Comparison of ENCODE assay signal across 16 cellular contexts in genomic region chr16:5776876-5777275, GRCh38.
A peak's percentile ranks its signal among the peaks of the same experiment; 100 is the strongest.
DNase-seq lines count a peak whose midpoint lies in the region; ATAC-seq and TF ChIP-seq lines count a peak whose summit lies in the region.
"Had no signal": no experiment of that assay in that cellular context is flagged by ENCODE, and none has a peak within 500 bp of the region (broad histone marks: within the 10 kb centered on the region; RNA-seq: fewer than 3 reads in every experiment).

No MANE protein-coding gene starts in this region.

- POLR2A ChIA-PET in SK-N-SH (lab: Yijun Ruan, JAX): no interaction called here

- H3K9me3 Mint-ChIP-seq in stimulated activated memory B cell treated with anti-CD40 and anti-IgM and Interleukin-4, amounts not matched to agents 10 μg/mL and 1 μg/mL and 100 μg/mL, for 72 hours: peaks cover 10% of the 10 kb centered on the region

- H3K27ac ChIP-seq in SK-N-SH (ENCODE audit: low read depth in 2 of 2, low read length in 1 of 2): no peak overlapping the region
- H3K27ac ChIP-seq: 22Rv1, GM23248 had no signal

- no peaks in the 10 kb centered on the region for H4K20me1 ChIP-seq in SK-N-SH (ENCODE audit: insufficient read depth)

- WGBS in SK-N-SH (ENCODE audit: low lambda C conversion rate): 14% methylated on average over 2 of the region's 2 CpGs

- H3K9me2 ChIP-seq in SK-N-SH: no peaks in the 10 kb centered on the region

- CTCF ChIA-PET in SK-N-SH (lab: Yijun Ruan, JAX): no interaction called here

- H3K36me3 ChIP-seq in SK-N-SH (replicated peaks in 1 of 2; ENCODE audit: control insufficient read depth in 1 of 2, insufficient read depth in 2 of 2, low read length in 1 of 2): no peaks in the 10 kb centered on the region

- DNase-seq in SK-N-SH: no peak
- DNase-seq in RPMI7951 (ENCODE audit: low read depth): peak; percentile 11
- peak; percentile 11 for DNase-seq in astrocyte of the hippocampus (ENCODE audit: low read depth, low spot score)
- DNase-seq in renal cortical epithelial cell (ENCODE audit: low read depth): peak; percentile 9
- DNase-seq in stimulated activated naive CD8-positive, alpha-beta T cell treated with anti-CD3 and anti-CD28 coated beads, Interleukin-15, Interleukin-2, amounts not matched to agents 100 U/mL and 50 U/mL, for 24 hours: no peak
- DNase-seq: CD8-positive, alpha-beta T cell; COR-L47; DND-41; GF-D8; GM23248 had no signal

- H3K4me3 ChIP-seq in SK-N-SH (ENCODE audit: low read depth in 2 of 2, low read length in 1 of 2): no peak overlapping the region
- H3K4me3 ChIP-seq: GM23248 had no signal

- no peaks in the 10 kb centered on the region for H3K79me2 ChIP-seq in SK-N-SH (ENCODE audit: insufficient read depth)

- no peaks in the 10 kb centered on the region for H3K27me3 ChIP-seq in SK-N-SH (ENCODE audit: insufficient read depth)

- H3K4me1 ChIP-seq in SK-N-SH (ENCODE audit: control insufficient read depth in 1 of 2, insufficient read depth in 2 of 2, low read depth in 1 of 2, low read length in 1 of 2): no peaks in the 10 kb centered on the region; a peak in 1 of 4 replicates

- no peak for TF ChIP-seq RAD21 in SK-N-SH (IDR thresholded peaks at IDR 0.05; ENCODE audit: low read length)

- no peaks in the 10 kb centered on the region for H3K9me3 ChIP-seq in SK-N-SH

- no peak for TF ChIP-seq CTCF in SK-N-SH (IDR thresholded peaks at IDR 0.05)

- H3K4me2 ChIP-seq in SK-N-SH: no peak overlapping the region

- H3K4me1 Mint-ChIP-seq in stimulated activated memory B cell treated with anti-CD40 and anti-IgM and Interleukin-4, amounts not matched to agents 10 μg/mL and 1 μg/mL and 100 μg/mL, for 72 hours: no peaks in the 10 kb centered on the region
- H3K4me1 Mint-ChIP-seq: CD14-positive monocyte had no signal

- H2AFZ ChIP-seq in SK-N-SH (ENCODE audit: low read depth): no peak overlapping the region
- H2AFZ ChIP-seq: GM23248 had no signal

- H3K4me3 Mint-ChIP-seq in stimulated activated memory B cell treated with anti-CD40 and anti-IgM and Interleukin-4, amounts not matched to agents 10 μg/mL and 1 μg/mL and 100 μg/mL, for 72 hours: no peak overlapping the region
- H3K4me3 Mint-ChIP-seq: CD14-positive monocyte; CD8-positive, alpha-beta T cell had no signal

- no peaks in the 10 kb centered on the region for H3K36me3 Mint-ChIP-seq in stimulated activated memory B cell treated with anti-CD40 and anti-IgM and Interleukin-4, amounts not matched to agents 10 μg/mL and 1 μg/mL and 100 μg/mL, for 72 hours
- H3K36me3 Mint-ChIP-seq: CD14-positive monocyte; CD8-positive, alpha-beta T cell had no signal

- no peaks in the 10 kb centered on the region for H3F3A ChIP-seq in SK-N-SH (replicated peaks; ENCODE audit: insufficient read depth)

- no peak for TF ChIP-seq EP300 in SK-N-SH (IDR thresholded peaks at IDR 0.05; ENCODE audit: borderline replicate concordance in 1 of 2, low read depth in 1 of 2, low read length in 1 of 2)

- H3K9ac ChIP-seq in SK-N-SH: no peak overlapping the region
- H3K9ac ChIP-seq: GM23248 had no signal

- H3K27ac Mint-ChIP-seq in stimulated activated memory B cell treated with anti-CD40 and anti-IgM and Interleukin-4, amounts not matched to agents 10 μg/mL and 1 μg/mL and 100 μg/mL, for 72 hours: no peak overlapping the region
- H3K27ac Mint-ChIP-seq: CD14-positive monocyte; CD8-positive, alpha-beta T cell had no signal

- no peaks in the 10 kb centered on the region for H3K27me3 Mint-ChIP-seq in stimulated activated memory B cell treated with anti-CD40 and anti-IgM and Interleukin-4, amounts not matched to agents 10 μg/mL and 1 μg/mL and 100 μg/mL, for 72 hours

- ATAC-seq in SK-N-SH treated with all-trans-retinoic acid at 6 μM for 48 hours (no peak), GM21528 (IDR thresholded peaks at IDR 0.05; ENCODE audit: low FRiP score, unreplicated experiment) (no peak)
- ATAC-seq in stimulated activated memory B cell treated with anti-CD40 and anti-IgM and Interleukin-4, amounts not matched to agents 10 μg/mL and 1 μg/mL and 100 μg/mL, for 72 hours: no peak
- no peak for ATAC-seq in stimulated activated naive CD8-positive, alpha-beta T cell treated with anti-CD3 and anti-CD28 coated beads, Interleukin-15, Interleukin-2, amounts not matched to agents 100 U/mL and 50 U/mL, for 24 hours
- ATAC-seq: CD8-positive, alpha-beta T cell; HCT116 had no signal

TF ChIP-seq in SK-N-SH treated with all-trans-retinoic acid at 6 μM for 48 hours, 23 proteins besides CTCF, POLR2A, EP300 and RAD21:
- TF ChIP-seq POU6F1 (CRISPR knock-in tag; IDR thresholded peaks at IDR 0.05; ENCODE audit: borderline replicate concordance, low read depth): no peak
- peak; percentile 18; the same call in 1 of the 2 replicates for TF ChIP-seq TCF4 (CRISPR knock-in tag; IDR thresholded peaks at IDR 0.05; ENCODE audit: borderline replicate concordance)
- no peak for TF ChIP-seq OSR1 (CRISPR knock-in tag; IDR thresholded peaks at IDR 0.05)
- no peak for TF ChIP-seq ARNTL (CRISPR knock-in tag; IDR thresholded peaks at IDR 0.05; ENCODE audit: borderline replicate concordance, low read depth)
- TF ChIP-seq CSDC2 (CRISPR knock-in tag; IDR thresholded peaks at IDR 0.05): no peak
- no peak for TF ChIP-seq CSRNP3 (CRISPR knock-in tag; IDR thresholded peaks at IDR 0.05)
- TF ChIP-seq ZNF8 (CRISPR knock-in tag; IDR thresholded peaks at IDR 0.05): no peak
- no peak for TF ChIP-seq ZFP30 (CRISPR knock-in tag; IDR thresholded peaks at IDR 0.05)

TF ChIP-seq in SK-N-SH, 30 proteins besides CTCF, POLR2A, EP300 and RAD21:
- no peak for TF ChIP-seq NRF1 (IDR thresholded peaks at IDR 0.05; ENCODE audit: low read depth, low read length)
- no peak for TF ChIP-seq EZH2phosphoT487 (IDR thresholded peaks at IDR 0.05; ENCODE audit: borderline replicate concordance, low read depth)
- no peak for TF ChIP-seq YY1 (IDR thresholded peaks at IDR 0.05; ENCODE audit: low read depth)
- no peak for TF ChIP-seq SMC3 (IDR thresholded peaks at IDR 0.05; ENCODE audit: low read depth, low read length)
- no peak for TF ChIP-seq FOXM1 (IDR thresholded peaks at IDR 0.05; ENCODE audit: low read depth)
- no peak for TF ChIP-seq IRF3 (IDR thresholded peaks at IDR 0.05; ENCODE audit: low read depth, low read length)
- TF ChIP-seq FOXJ3 (CRISPR knock-in tag; IDR thresholded peaks at IDR 0.05): no peak
- TF ChIP-seq JUND (IDR thresholded peaks at IDR 0.05): no peak

Comparison
In these comparisons a context has a peak if more than half of its experiments do, and no peak if none do; other contexts are left out.
1. DNase-seq: peak in RPMI7951 (single experiment), astrocyte of the hippocampus (single experiment) and renal cortical epithelial cell (single experiment); none in SK-N-SH (single experiment) and stimulated activated naive CD8-positive, alpha-beta T cell treated with anti-CD3 and anti-CD28 coated beads, Interleukin-15, Interleukin-2, amounts not matched to agents 100 U/mL and 50 U/mL, for 24 hours (single experiment).